ENCODE assay signal across 8 cellular contexts in genomic region chr12:119412811-119413794, GRCh38.
DNase-seq lines count a peak whose midpoint lies in the region; ATAC-seq, FAIRE-seq and TF ChIP-seq lines count a peak whose summit lies in the region.

No MANE protein-coding gene starts in this region.

- CTCF ChIA-PET in GM10248 (lab: Yijun Ruan, JAX): interaction anchor here (0.6 to 4.2 kb wide), 39 partner anchors 8 to 1563 kb away, joined by 3 to 28 read pairs (median 5); partner anchors contain the start of gene SUDS3

- FAIRE-seq in A204.1 (lab: Jason Lieb, UNC): peak; percentile 65

- DNase-seq in GM10248 (ENCODE audit: extremely low spot score): peak; percentile 58
- DNase-seq in NCI-H1436 (lab: John Stamatoyannopoulos, UW): peak; percentile 62
- DNase-seq in SW480 (ENCODE audit: low spot score): peak; percentile 58
- peak; percentile 20 for DNase-seq in epithelial cell of proximal tubule (ENCODE audit: low read depth)
- DNase-seq in middle frontal gyrus (ENCODE audit: extremely low spot score, low spot score): peak; percentile 68
- DNase-seq in upper lobe of right lung: no peak

- peak; percentile 74 for ATAC-seq in upper lobe of right lung
- no peak for ATAC-seq in GM21737 (IDR thresholded peaks at IDR 0.05; ENCODE audit: unreplicated experiment)

- no peaks in the 10 kb centered on the region for H3K9me3 ChIP-seq in upper lobe of right lung

- H3K36me3 ChIP-seq in upper lobe of right lung: no peaks in the 10 kb centered on the region

- H3K27me3 ChIP-seq in upper lobe of right lung: no peaks in the 10 kb centered on the region

- H3K27ac ChIP-seq in upper lobe of right lung: no peak overlapping the region

- H3K4me1 ChIP-seq in upper lobe of right lung: peaks cover 12% of the 10 kb centered on the region

- intact Hi-C loops in upper lobe of right lung (cut with DNase I): loop anchor here (5.0 kb wide), 1 partner anchor 296 kb away; no protein-coding TSS in a partner anchor

- peak; percentile 75 for TF ChIP-seq CTCF in GM10248 (IDR thresholded peaks at IDR 0.05; ENCODE audit: control extremely low read depth, extremely low read depth, low read depth, missing control alignments)
- TF ChIP-seq CTCF in epithelial cell of proximal tubule (conservative IDR thresholded peaks at IDR 0.05; ENCODE audit: low read depth, low read length): peak; percentile 87
- peak; percentile 89 for TF ChIP-seq CTCF in upper lobe of right lung (IDR thresholded peaks at IDR 0.05)

- H3K4me3 ChIP-seq in epithelial cell of proximal tubule (ENCODE audit: low read depth, low read length): no peak overlapping the region
- H3K4me3 ChIP-seq in upper lobe of right lung: no peak overlapping the region

- POLR2A ChIA-PET in GM10248 (lab: Yijun Ruan, JAX): no interaction called here
